ENCODE assay signal across 8 cellular contexts in the genomic region with DNA sequence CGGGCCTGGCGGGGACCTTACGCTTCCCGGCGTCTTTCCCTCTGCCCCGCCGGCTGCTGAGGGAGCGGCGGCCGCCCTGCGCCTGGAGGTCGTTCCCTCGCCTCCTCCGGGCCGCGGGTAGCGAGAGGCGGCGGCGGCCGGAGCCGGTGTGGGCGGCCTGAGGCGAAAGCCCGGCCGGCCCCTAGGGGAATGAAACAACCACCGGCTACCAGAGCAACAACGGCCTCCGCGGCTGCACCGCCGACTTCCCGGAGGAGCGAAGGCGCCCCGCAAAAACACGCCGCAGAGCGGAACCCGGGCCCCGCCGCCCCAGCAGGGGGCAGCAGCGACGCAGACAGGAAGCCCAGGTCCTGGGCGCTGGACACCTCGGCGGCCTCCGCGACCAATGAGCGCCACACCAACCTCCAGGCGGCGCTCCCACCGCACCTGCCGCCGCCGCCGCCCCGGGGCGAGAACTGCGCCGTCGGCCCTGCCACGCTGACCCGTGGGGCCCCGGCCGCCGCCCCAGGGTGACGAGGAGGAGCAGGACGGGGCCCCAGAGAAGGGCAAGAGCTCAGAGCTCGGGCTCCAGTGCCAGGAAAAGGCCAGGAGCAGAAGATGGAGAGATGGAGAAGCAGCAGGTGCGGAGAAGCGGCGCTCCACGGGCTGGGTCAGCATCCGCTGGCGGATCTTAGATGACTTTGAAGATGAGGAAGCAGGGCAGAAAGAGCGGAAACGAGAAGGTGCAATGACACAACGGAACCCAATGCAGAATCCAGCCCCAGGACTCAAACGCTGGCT. TPM values are rescaled to one million over a fixed set of nuclear protein-coding genes. Genes with fewer than 3 reads are reported as not detected.
DNase-seq lines count a peak whose midpoint lies in the region; ATAC-seq and TF ChIP-seq lines count a peak whose summit lies in the region.

No MANE protein-coding gene starts in this region.

- TF ChIP-seq POLR2A in thyroid gland (IDR thresholded peaks at IDR 0.05): peak in 1 of 2 donors; percentile 56

- H3K36me3 ChIP-seq in SJCRH30 (no peaks in the 10 kb centered on the region), thyroid gland (no peaks in the 10 kb centered on the region)

- DNase-seq in EL (peak; percentile 82), SJCRH30 (peak; percentile 79 to 84), globus pallidus (ENCODE audit: low spot score) (peak; percentile 33), omental fat pad (ENCODE audit: low spot score) (peak; percentile 43), thyroid gland (peak; percentile 86 to 90)
- DNase-seq in activated naive CD4-positive, alpha-beta T cell treated with Interleukin-2 at 50 U/mL for 16 hours: peak; percentile 50

- intact Hi-C loops in thyroid gland (cut with DNase I): loop anchor here (10.0 kb wide), 1 partner anchor 61 kb away; no protein-coding TSS in a partner anchor

- H3K27me3 ChIP-seq in SJCRH30 (no peaks in the 10 kb centered on the region), thyroid gland (no peaks in the 10 kb centered on the region)

- H3K4me1 ChIP-seq in SJCRH30 (no peaks in the 10 kb centered on the region), thyroid gland (peaks cover 0 to 6% of the 10 kb centered on the region in 2 donors)

- peak overlapping the region in 2 of 3 donors; percentile 67 to 96 for H3K27ac Mint-ChIP-seq in IgD-negative memory B cell

- TF ChIP-seq CTCF in omental fat pad (IDR thresholded peaks at IDR 0.05) (peak in 1 of 3 donors; percentile 61), thyroid gland (IDR thresholded peaks at IDR 0.05) (peak; percentile 47 to 98 (median 95))

- peak overlapping the region; percentile 62 for H3K4me3 ChIP-seq in SJCRH30
- peak overlapping the region; percentile 26 to 81 (median 64) for H3K4me3 ChIP-seq in thyroid gland (replicated peaks in 1 of 3)

- 21% methylated on average over 17 to 21 of the region's 80 CpGs for WGBS in thyroid gland, 2 donors

- ATAC-seq in GM21619 (IDR thresholded peaks at IDR 0.05; ENCODE audit: unreplicated experiment): peak; percentile 97
- peak; percentile 97 for ATAC-seq in omental fat pad (ENCODE audit: low FRiP score)

- H3K36me3 Mint-ChIP-seq in IgD-negative memory B cell: no peaks in the 10 kb centered on the region

- no peaks in the 10 kb centered on the region for H3K27me3 Mint-ChIP-seq in IgD-negative memory B cell

- peaks cover 4 to 9% (median 6%) of the 10 kb centered on the region in 3 donors for H3K4me1 Mint-ChIP-seq in IgD-negative memory B cell

- peak overlapping the region; percentile 59 for H3K27ac ChIP-seq in SJCRH30
- H3K27ac ChIP-seq in thyroid gland: peak overlapping the region; percentile 87 to 95 (median 92)

- H3K4me3 Mint-ChIP-seq in IgD-negative memory B cell: peak overlapping the region; percentile 82 to 95 (median 91)

- peaks cover 0 to 2% (median 0%) of the 10 kb centered on the region in 3 donors for H3K9me3 Mint-ChIP-seq in IgD-negative memory B cell

- H3K9me3 ChIP-seq in SJCRH30 (replicated peaks) (no peaks in the 10 kb centered on the region), thyroid gland (no peaks in the 10 kb centered on the region)

RNA-seq across cellular contexts. Expression of gene ACSM6, which starts 10.4 kb away (rescaled TPM):
- not detected for polyA plus RNA-seq in IgD-negative memory B cell
- 0.08 TPM in 1 of 2 replicates, not detected in the other for total RNA-seq in SJCRH30 (2014; rRNA removed; shearing (Covaris generic))
- not detected for total RNA-seq in omental fat pad
- under 1 TPM in 3 of 4 donors, not detected in 1; 0.54 to 0.63 (median 0.56) TPM for total RNA-seq in thyroid gland

Comparison
In these comparisons a context has a peak if more than half of its experiments do, and no peak if none do; other contexts are left out.
1. Peak in every context shown above with its lines: DNase-seq, ATAC-seq, H3K4me3 ChIP-seq and H3K27ac ChIP-seq.
2. DNase-seq: peak in every context shown above with its lines; median percentile 88 in thyroid gland; 82 in EL; 82 in SJCRH30; 50 in activated naive CD4-positive, alpha-beta T cell treated with Interleukin-2 at 50 U/mL for 16 hours; 43 in omental fat pad; 33 in globus pallidus.